ENCODE assay signal across 1 cellular context in genomic region chr16:67660564-67661028, GRCh38.
TF ChIP-seq lines count a peak whose summit lies in the region.

Gene PARD6A (plus strand): TSS chr16:67660960. CDS start chr16:67661039, 79 bp downstream.

TF ChIP-seq in K562, 482 proteins besides CTCF, POLR2A, EP300 and RAD21 (continued from another document and continues in another):
- TF ChIP-seq, protein P1, sequence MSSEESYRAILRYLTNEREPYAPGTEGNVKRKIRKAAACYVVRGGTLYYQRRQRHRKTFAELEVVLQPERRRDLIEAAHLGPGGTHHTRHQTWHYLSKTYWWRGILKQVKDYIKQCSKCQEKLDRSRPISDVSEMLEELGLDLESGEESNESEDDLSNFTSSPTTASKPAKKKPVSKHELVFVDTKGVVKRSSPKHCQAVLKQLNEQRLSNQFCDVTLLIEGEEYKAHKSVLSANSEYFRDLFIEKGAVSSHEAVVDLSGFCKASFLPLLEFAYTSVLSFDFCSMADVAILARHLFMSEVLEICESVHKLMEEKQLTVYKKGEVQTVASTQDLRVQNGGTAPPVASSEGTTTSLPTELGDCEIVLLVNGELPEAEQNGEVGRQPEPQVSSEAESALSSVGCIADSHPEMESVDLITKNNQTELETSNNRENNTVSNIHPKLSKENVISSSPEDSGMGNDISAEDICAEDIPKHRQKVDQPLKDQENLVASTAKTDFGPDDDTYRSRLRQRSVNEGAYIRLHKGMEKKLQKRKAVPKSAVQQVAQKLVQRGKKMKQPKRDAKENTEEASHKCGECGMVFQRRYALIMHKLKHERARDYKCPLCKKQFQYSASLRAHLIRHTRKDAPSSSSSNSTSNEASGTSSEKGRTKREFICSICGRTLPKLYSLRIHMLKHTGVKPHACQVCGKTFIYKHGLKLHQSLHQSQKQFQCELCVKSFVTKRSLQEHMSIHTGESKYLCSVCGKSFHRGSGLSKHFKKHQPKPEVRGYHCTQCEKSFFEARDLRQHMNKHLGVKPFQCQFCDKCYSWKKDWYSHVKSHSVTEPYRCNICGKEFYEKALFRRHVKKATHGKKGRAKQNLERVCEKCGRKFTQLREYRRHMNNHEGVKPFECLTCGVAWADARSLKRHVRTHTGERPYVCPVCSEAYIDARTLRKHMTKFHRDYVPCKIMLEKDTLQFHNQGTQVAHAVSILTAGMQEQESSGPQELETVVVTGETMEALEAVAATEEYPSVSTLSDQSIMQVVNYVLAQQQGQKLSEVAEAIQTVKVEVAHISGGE (CRISPR knock-in tag; IDR thresholded peaks at IDR 0.05): peak in 1 of 3 experiments; percentile 51; a peak in 1 of 6 replicates
- TF ChIP-seq RBM15 (IDR thresholded peaks at IDR 0.05; ENCODE audit: insufficient read depth, low read length): no peak
- no peak for TF ChIP-seq ZNF253 (CRISPR knock-in tag; conservative IDR thresholded peaks at IDR 0.05)
- 0 out of 2 replicates have a peak, but pooled peaks have one; percentile 67 for TF ChIP-seq LCOR (CRISPR knock-in tag; IDR thresholded peaks at IDR 0.05)
- TF ChIP-seq, protein P2, sequence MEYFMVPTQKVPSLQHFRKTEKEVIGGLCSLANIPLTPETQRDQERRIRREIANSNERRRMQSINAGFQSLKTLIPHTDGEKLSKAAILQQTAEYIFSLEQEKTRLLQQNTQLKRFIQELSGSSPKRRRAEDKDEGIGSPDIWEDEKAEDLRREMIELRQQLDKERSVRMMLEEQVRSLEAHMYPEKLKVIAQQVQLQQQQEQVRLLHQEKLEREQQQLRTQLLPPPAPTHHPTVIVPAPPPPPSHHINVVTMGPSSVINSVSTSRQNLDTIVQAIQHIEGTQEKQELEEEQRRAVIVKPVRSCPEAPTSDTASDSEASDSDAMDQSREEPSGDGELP (CRISPR knock-in tag; IDR thresholded peaks at IDR 0.05; ENCODE audit: borderline replicate concordance): peak; percentile 55; the same call in 1 of the 2 replicates
- no peak for TF ChIP-seq ZNF431 (CRISPR knock-in tag; IDR thresholded peaks at IDR 0.05)
- TF ChIP-seq, protein P3, sequence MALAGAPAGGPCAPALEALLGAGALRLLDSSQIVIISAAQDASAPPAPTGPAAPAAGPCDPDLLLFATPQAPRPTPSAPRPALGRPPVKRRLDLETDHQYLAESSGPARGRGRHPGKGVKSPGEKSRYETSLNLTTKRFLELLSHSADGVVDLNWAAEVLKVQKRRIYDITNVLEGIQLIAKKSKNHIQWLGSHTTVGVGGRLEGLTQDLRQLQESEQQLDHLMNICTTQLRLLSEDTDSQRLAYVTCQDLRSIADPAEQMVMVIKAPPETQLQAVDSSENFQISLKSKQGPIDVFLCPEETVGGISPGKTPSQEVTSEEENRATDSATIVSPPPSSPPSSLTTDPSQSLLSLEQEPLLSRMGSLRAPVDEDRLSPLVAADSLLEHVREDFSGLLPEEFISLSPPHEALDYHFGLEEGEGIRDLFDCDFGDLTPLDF (CRISPR knock-in tag; IDR thresholded peaks at IDR 0.05): no peak
- TF ChIP-seq, protein P4, sequence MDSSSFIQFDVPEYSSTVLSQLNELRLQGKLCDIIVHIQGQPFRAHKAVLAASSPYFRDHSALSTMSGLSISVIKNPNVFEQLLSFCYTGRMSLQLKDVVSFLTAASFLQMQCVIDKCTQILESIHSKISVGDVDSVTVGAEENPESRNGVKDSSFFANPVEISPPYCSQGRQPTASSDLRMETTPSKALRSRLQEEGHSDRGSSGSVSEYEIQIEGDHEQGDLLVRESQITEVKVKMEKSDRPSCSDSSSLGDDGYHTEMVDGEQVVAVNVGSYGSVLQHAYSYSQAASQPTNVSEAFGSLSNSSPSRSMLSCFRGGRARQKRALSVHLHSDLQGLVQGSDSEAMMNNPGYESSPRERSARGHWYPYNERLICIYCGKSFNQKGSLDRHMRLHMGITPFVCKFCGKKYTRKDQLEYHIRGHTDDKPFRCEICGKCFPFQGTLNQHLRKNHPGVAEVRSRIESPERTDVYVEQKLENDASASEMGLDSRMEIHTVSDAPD (CRISPR knock-in tag; IDR thresholded peaks at IDR 0.05): no peak
- no peak for TF ChIP-seq KDM5B (IDR thresholded peaks at IDR 0.05; ENCODE audit: insufficient replicate concordance, low read depth, low read length)
- no peak for TF ChIP-seq HLTF (IDR thresholded peaks at IDR 0.05)
- 0 out of 2 replicates have a peak, but pooled peaks have one; percentile 76 for TF ChIP-seq STAT6 (CRISPR knock-in tag; IDR thresholded peaks at IDR 0.05)
- TF ChIP-seq ZNF134 (CRISPR knock-in tag; conservative IDR thresholded peaks at IDR 0.05): no peak
- no peak for TF ChIP-seq TRIM28 (IDR thresholded peaks at IDR 0.05)
- TF ChIP-seq RFX7 (CRISPR knock-in tag; IDR thresholded peaks at IDR 0.05): no peak
- TF ChIP-seq BHLHE40 (IDR thresholded peaks at IDR 0.05; ENCODE audit: low read length): peak; percentile 46; the same call in 1 of the 2 replicates
- TF ChIP-seq KLF16 (IDR thresholded peaks at IDR 0.05): no peak
- TF ChIP-seq CHD4 (IDR thresholded peaks at IDR 0.05; ENCODE audit: insufficient read depth, insufficient replicate concordance, low read depth, low read length, poor library complexity, severe bottlenecking): no peak
- no peak for TF ChIP-seq PTBP1 (IDR thresholded peaks at IDR 0.05; ENCODE audit: low read depth, low read length)
- TF ChIP-seq ID3 (CRISPR knock-in tag; IDR thresholded peaks at IDR 0.05): no peak
- TF ChIP-seq ID3 (tag; IDR thresholded peaks at IDR 0.05): no peak
- TF ChIP-seq, protein P5, sequence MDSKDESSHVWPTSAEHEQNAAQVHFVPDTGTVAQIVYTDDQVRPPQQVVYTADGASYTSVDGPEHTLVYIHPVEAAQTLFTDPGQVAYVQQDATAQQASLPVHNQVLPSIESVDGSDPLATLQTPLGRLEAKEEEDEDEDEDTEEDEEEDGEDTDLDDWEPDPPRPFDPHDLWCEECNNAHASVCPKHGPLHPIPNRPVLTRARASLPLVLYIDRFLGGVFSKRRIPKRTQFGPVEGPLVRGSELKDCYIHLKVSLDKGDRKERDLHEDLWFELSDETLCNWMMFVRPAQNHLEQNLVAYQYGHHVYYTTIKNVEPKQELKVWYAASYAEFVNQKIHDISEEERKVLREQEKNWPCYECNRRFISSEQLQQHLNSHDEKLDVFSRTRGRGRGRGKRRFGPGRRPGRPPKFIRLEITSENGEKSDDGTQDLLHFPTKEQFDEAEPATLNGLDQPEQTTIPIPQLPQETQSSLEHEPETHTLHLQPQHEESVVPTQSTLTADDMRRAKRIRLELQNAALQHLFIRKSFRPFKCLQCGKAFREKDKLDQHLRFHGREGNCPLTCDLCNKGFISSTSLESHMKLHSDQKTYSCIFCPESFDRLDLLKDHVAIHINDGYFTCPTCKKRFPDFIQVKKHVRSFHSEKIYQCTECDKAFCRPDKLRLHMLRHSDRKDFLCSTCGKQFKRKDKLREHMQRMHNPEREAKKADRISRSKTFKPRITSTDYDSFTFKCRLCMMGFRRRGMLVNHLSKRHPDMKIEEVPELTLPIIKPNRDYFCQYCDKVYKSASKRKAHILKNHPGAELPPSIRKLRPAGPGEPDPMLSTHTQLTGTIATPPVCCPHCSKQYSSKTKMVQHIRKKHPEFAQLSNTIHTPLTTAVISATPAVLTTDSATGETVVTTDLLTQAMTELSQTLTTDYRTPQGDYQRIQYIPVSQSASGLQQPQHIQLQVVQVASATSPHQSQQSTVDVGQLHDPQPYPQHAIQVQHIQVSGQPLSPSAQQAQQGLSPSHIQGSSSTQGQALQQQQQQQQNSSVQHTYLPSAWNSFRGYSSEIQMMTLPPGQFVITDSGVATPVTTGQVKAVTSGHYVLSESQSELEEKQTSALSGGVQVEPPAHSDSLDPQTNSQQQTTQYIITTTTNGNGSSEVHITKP (IDR thresholded peaks at IDR 0.05; ENCODE audit: partially characterized antibody): peak; percentile 96
- no peak for TF ChIP-seq TGIF2 (CRISPR knock-in tag; IDR thresholded peaks at IDR 0.05)
- TF ChIP-seq CHD1 (IDR thresholded peaks at IDR 0.05; ENCODE audit: low read length): no peak
- TF ChIP-seq NCOR1 (IDR thresholded peaks at IDR 0.05): no peak
- TF ChIP-seq ZNF75A (CRISPR knock-in tag; IDR thresholded peaks at IDR 0.05): no peak
- no peak for TF ChIP-seq ERF (CRISPR knock-in tag; IDR thresholded peaks at IDR 0.05)
- no peak for TF ChIP-seq CBX2 (IDR thresholded peaks at IDR 0.05; ENCODE audit: insufficient read depth, low read length, poor library complexity, severe bottlenecking)
- no peak for TF ChIP-seq SIRT6 (IDR thresholded peaks at IDR 0.05; ENCODE audit: low read depth, low read length)
- TF ChIP-seq THRB (CRISPR knock-in tag; conservative IDR thresholded peaks at IDR 0.05): no peak
- no peak for TF ChIP-seq ZNF644 (tag; IDR thresholded peaks at IDR 0.05; ENCODE audit: low read depth)
- TF ChIP-seq HES1 (IDR thresholded peaks at IDR 0.05; ENCODE audit: low read depth): no peak
- peak; percentile 16 for TF ChIP-seq RBBP5 (IDR thresholded peaks at IDR 0.05; ENCODE audit: borderline replicate concordance, insufficient read depth, low read length, poor library complexity, severe bottlenecking)
- TF ChIP-seq, protein P6, sequence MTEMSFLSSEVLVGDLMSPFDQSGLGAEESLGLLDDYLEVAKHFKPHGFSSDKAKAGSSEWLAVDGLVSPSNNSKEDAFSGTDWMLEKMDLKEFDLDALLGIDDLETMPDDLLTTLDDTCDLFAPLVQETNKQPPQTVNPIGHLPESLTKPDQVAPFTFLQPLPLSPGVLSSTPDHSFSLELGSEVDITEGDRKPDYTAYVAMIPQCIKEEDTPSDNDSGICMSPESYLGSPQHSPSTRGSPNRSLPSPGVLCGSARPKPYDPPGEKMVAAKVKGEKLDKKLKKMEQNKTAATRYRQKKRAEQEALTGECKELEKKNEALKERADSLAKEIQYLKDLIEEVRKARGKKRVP (CRISPR knock-in tag; IDR thresholded peaks at IDR 0.05): peak; percentile 75; the same call in 1 of the 2 replicates
- TF ChIP-seq MLX (CRISPR knock-in tag; conservative IDR thresholded peaks at IDR 0.05): no peak
- no peak for TF ChIP-seq PPARD (CRISPR knock-in tag; IDR thresholded peaks at IDR 0.05)
- TF ChIP-seq ZC3H8 (IDR thresholded peaks at IDR 0.05): no peak
- TF ChIP-seq ETV1 (tag; conservative IDR thresholded peaks at IDR 0.05; ENCODE audit: low read depth): 0 out of 2 replicates have a peak, but pooled peaks have one; percentile 23
- no peak for TF ChIP-seq SMARCB1 (IDR thresholded peaks at IDR 0.05; ENCODE audit: insufficient read length, low read depth)
- TF ChIP-seq, protein P7, sequence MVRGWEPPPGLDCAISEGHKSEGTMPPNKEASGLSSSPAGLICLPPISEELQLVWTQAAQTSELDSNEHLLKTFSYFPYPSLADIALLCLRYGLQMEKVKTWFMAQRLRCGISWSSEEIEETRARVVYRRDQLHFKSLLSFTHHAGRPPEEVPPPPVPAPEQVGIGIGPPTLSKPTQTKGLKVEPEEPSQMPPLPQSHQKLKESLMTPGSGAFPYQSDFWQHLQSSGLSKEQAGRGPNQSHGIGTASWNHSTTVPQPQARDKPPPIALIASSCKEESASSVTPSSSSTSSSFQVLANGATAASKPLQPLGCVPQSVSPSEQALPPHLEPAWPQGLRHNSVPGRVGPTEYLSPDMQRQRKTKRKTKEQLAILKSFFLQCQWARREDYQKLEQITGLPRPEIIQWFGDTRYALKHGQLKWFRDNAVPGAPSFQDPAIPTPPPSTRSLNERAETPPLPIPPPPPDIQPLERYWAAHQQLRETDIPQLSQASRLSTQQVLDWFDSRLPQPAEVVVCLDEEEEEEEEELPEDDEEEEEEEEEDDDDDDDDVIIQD (CRISPR knock-in tag; IDR thresholded peaks at IDR 0.05): 0 out of 2 replicates have a peak, but pooled peaks have one; percentile 47
